ENCODE assay signal across 11 cellular contexts in genomic region chr5:111227805-111228204, GRCh38. TPM values are rescaled to one million over a fixed set of nuclear protein-coding genes. Genes with fewer than 3 reads are reported as not detected.
DNase-seq lines count a peak whose midpoint lies in the region; ATAC-seq and TF ChIP-seq lines count a peak whose summit lies in the region.
"Had no signal": no experiment of that assay in that cellular context is flagged by ENCODE, and none has a peak within 500 bp of the region (broad histone marks: within the 10 kb centered on the region; RNA-seq: fewer than 3 reads in every experiment).

No MANE protein-coding gene starts in this region.

- H3K27me3 ChIP-seq in DND-41 (ENCODE audit: insufficient read depth, low read length, poor library complexity): no peaks in the 10 kb centered on the region
- H3K27me3 ChIP-seq in MG63: peaks cover 36% of the 10 kb centered on the region
- H3K27me3 ChIP-seq in left ventricle myocardium inferior (ENCODE audit: low read depth): peaks cover 44% of the 10 kb centered on the region

- H3K36me3 ChIP-seq in DND-41 (ENCODE audit: insufficient read depth, low read length): no peaks in the 10 kb centered on the region; the same call in 1 of the 2 replicates
- no peaks in the 10 kb centered on the region for H3K36me3 ChIP-seq in MG63
- H3K36me3 ChIP-seq in left ventricle myocardium inferior: no peaks in the 10 kb centered on the region

- H3K9ac ChIP-seq in DND-41 (ENCODE audit: low read depth, low read length): peak overlapping the region; percentile 17; the same call in 1 of the 2 replicates

- DNase-seq in DND-41: peak; percentile 50
- DNase-seq in MG63: peak; percentile 93
- DNase-seq in activated naive CD8-positive, alpha-beta T cell treated with anti-CD3 and anti-CD28 coated beads for 36 hours: no peak
- peak; percentile 25 for DNase-seq in midbrain (lab: John Stamatoyannopoulos, UW)
- DNase-seq in cerebellum (ENCODE audit: low spot score): no peak
- no peak for DNase-seq in left ventricle myocardium inferior
- DNase-seq: Kasumi-1, occipital lobe had no signal

- H3K27me3 Mint-ChIP-seq in activated naive CD8-positive, alpha-beta T cell treated with anti-CD3 and anti-CD28 coated beads for 36 hours: no peaks in the 10 kb centered on the region

- H2AFZ ChIP-seq in DND-41 (ENCODE audit: low read depth, low read length): no peak overlapping the region

- H3K79me2 ChIP-seq in DND-41 (ENCODE audit: insufficient read depth, low read length): peaks cover 36% of the 10 kb centered on the region

- no peak for TF ChIP-seq CTCF in DND-41 (IDR thresholded peaks at IDR 0.05; ENCODE audit: borderline replicate concordance, extremely low read depth, low read length, poor library complexity, severe bottlenecking)
- TF ChIP-seq CTCF in left ventricle myocardium inferior (IDR thresholded peaks at IDR 0.05; ENCODE audit: borderline replicate concordance): no peak

- intact Hi-C loops in left ventricle myocardium inferior (cut with micrococcal nuclease): no loop called here

- ATAC-seq in DND-41 (ENCODE audit: insufficient read depth, low read depth): no peak
- no peak for ATAC-seq in GM19035 (IDR thresholded peaks at IDR 0.05; ENCODE audit: unreplicated experiment)
- ATAC-seq in HG03159 (IDR thresholded peaks at IDR 0.05; ENCODE audit: unreplicated experiment): no peak

- H3K4me3 Mint-ChIP-seq in activated naive CD8-positive, alpha-beta T cell treated with anti-CD3 and anti-CD28 coated beads for 36 hours: peak overlapping the region; percentile 97

- H3K4me2 ChIP-seq in DND-41 (ENCODE audit: insufficient read depth, low read length): peak overlapping the region; percentile 91

- no peaks in the 10 kb centered on the region for H4K20me1 ChIP-seq in DND-41 (ENCODE audit: insufficient read depth, low read length)

- H3K27ac ChIP-seq in DND-41 (ENCODE audit: low read length) (peak overlapping the region; percentile 50), left ventricle myocardium inferior (replicated peaks) (no peak overlapping the region)
- H3K27ac ChIP-seq: SJSA1 had no signal

- H3K4me1 ChIP-seq in DND-41 (ENCODE audit: insufficient read depth, low read length): peaks cover 92% of the 10 kb centered on the region
- H3K4me1 ChIP-seq in left ventricle myocardium inferior: peaks cover 12% of the 10 kb centered on the region

- no peaks in the 10 kb centered on the region for H3K9me3 Mint-ChIP-seq in activated naive CD8-positive, alpha-beta T cell treated with anti-CD3 and anti-CD28 coated beads for 36 hours

- no peaks in the 10 kb centered on the region for H3K9me3 ChIP-seq in DND-41 (ENCODE audit: insufficient read depth, low read length, severe bottlenecking)
- peaks cover 5% of the 10 kb centered on the region for H3K9me3 ChIP-seq in MG63
- H3K9me3 ChIP-seq in left ventricle myocardium inferior (replicated peaks): no peaks in the 10 kb centered on the region
- H3K9me3 ChIP-seq: SJSA1 had no signal

- peak overlapping the region; percentile 98 for H3K27ac Mint-ChIP-seq in activated naive CD8-positive, alpha-beta T cell treated with anti-CD3 and anti-CD28 coated beads for 36 hours

- H3K4me3 ChIP-seq in DND-41 (ENCODE audit: low read depth in 1 of 2, low read length in 2 of 2) (no peak overlapping the region), MG63 (no peak overlapping the region), left ventricle myocardium inferior (no peak overlapping the region)
- H3K4me3 ChIP-seq: SJSA1 had no signal

- peaks cover 59% of the 10 kb centered on the region for H3K4me1 Mint-ChIP-seq in activated naive CD8-positive, alpha-beta T cell treated with anti-CD3 and anti-CD28 coated beads for 36 hours

- H3K36me3 Mint-ChIP-seq in activated naive CD8-positive, alpha-beta T cell treated with anti-CD3 and anti-CD28 coated beads for 36 hours: peaks cover 37% of the 10 kb centered on the region

RNA-seq across cellular contexts. Expression of gene CAMK4, which starts 3.6 kb away (rescaled TPM):
- total RNA-seq in MG63 (2014; rRNA removed; shearing (Covaris generic); ENCODE audit: low replicate concordance): 0.02 TPM in 1 of 2 replicates, not detected in the other
- total RNA-seq in activated naive CD8-positive, alpha-beta T cell treated with anti-CD3 and anti-CD28 coated beads for 36 hours: 10 to 100 TPM; 66.6 to 68.0 TPM
- 75.1 TPM for total RNA-seq in cerebellum
- total RNA-seq in left ventricle myocardium inferior: 0.36 TPM

Comparison
In these comparisons a context has a peak if more than half of its experiments do, and no peak if none do; other contexts are left out.
1. DNase-seq: peak in DND-41 (single experiment), MG63 (single experiment) and midbrain (single experiment); none in activated naive CD8-positive, alpha-beta T cell treated with anti-CD3 and anti-CD28 coated beads for 36 hours (single experiment), cerebellum (single experiment) and left ventricle myocardium inferior (single experiment).
2. RNA of gene CAMK4, which starts 3.6 kb away (total RNA-seq): 75.1 TPM in cerebellum (single experiment) and 66.6 to 68.0 TPM in activated naive CD8-positive, alpha-beta T cell treated with anti-CD3 and anti-CD28 coated beads for 36 hours; 0.36 TPM in left ventricle myocardium inferior (single experiment) and 0.02 TPM in MG63; every median in the first group is over 10 times any median in the second.